Comparison of ENCODE assay signal across 8 cellular contexts in the genomic region with DNA sequence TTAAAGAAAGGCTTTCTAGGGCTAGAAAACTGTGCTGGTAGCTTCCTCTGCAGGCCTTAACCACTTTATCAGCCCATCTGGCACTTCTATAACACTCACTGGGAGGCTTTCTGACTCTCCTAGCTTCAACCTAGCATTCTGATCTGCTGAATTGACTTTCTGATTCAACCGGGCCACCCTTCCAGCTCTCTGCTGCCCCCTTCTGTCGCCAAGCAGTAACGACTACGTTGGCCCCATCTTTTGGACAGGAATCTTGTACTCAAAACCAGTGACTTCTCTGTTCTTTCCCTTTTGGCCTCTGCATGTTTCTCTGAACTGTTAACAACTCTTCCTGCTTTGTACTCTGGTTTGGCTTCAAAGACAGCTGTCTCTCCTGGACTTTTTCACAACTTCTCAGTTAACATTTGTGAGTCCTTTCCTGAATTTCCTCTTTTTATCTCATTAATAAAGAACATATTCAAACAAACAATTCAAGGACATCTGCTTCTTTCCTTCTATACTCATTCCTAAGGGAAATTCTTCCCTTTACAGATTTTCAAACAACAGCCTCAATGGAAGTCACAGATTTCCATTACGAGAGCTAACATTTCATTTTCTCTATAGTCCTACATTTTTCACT. TPM values are rescaled to one million over a fixed set of nuclear protein-coding genes. Genes with fewer than 3 reads are reported as not detected.
DNase-seq lines count a peak whose midpoint lies in the region; ATAC-seq and FAIRE-seq lines count a peak whose summit lies in the region.

No MANE protein-coding gene starts in this region.

- H2AFZ ChIP-seq in Karpas-422 (ENCODE audit: low read length) = no peak overlapping the region
- H2AFZ ChIP-seq in trophoblast cell (ENCODE audit: insufficient read depth, low read length, poor library complexity) = no peak overlapping the region

- H3K9ac ChIP-seq in Karpas-422 (ENCODE audit: low read length) (no peak overlapping the region), trophoblast cell (ENCODE audit: low read length) (no peak overlapping the region)

- peak; percentile 90 for ATAC-seq in GM21723 (IDR thresholded peaks at IDR 0.05; ENCODE audit: unreplicated experiment)

- no peak overlapping the region for H4K91ac ChIP-seq in trophoblast cell (ENCODE audit: low read depth, low read length)

- no peak overlapping the region for H3K23ac ChIP-seq in trophoblast cell (ENCODE audit: low read length)

- H4K8ac ChIP-seq in trophoblast cell (ENCODE audit: low read depth, low read length) = no peak overlapping the region

- H2AK5ac ChIP-seq in trophoblast cell (ENCODE audit: low read length) = no peak overlapping the region

- no CpG with 5 or more reads among the region's 5 CpGs for WGBS in trophoblast cell (ENCODE audit: extremely low coverage, insufficient coverage, insufficient read length)

- no peaks in the 10 kb centered on the region for H3K27me3 ChIP-seq in Karpas-422 (ENCODE audit: low read length)
- H3K27me3 ChIP-seq in trophoblast cell (ENCODE audit: insufficient read depth, low read length) = peaks cover 5% of the 10 kb centered on the region

- H3K4me2 ChIP-seq in Karpas-422 (ENCODE audit: low read depth, low read length, poor library complexity, severe bottlenecking) (no peak overlapping the region), trophoblast cell (ENCODE audit: low read length) (no peak overlapping the region)

- H3K79me2 ChIP-seq in Karpas-422 (ENCODE audit: low read length) = no peaks in the 10 kb centered on the region
- no peaks in the 10 kb centered on the region for H3K79me2 ChIP-seq in trophoblast cell (ENCODE audit: control insufficient read depth, insufficient read depth, low read length, poor library complexity)

- no peak overlapping the region for H2BK5ac ChIP-seq in trophoblast cell (ENCODE audit: low read depth, low read length, poor library complexity)

- H3K4me1 ChIP-seq in Karpas-422 (ENCODE audit: low read length) (no peaks in the 10 kb centered on the region), trophoblast cell (ENCODE audit: control insufficient read depth in 1 of 2, insufficient read depth in 2 of 2, low read length in 2 of 2) (no peaks in the 10 kb centered on the region)

- no peak overlapping the region for H2BK120ac ChIP-seq in trophoblast cell (ENCODE audit: insufficient read depth, low read length, poor library complexity)

- H3K36me3 ChIP-seq in Karpas-422 (ENCODE audit: insufficient read depth, low read length) (no peaks in the 10 kb centered on the region), trophoblast cell (ENCODE audit: control insufficient read depth in 1 of 2, insufficient read depth in 2 of 2, low read length in 2 of 2) (no peaks in the 10 kb centered on the region)

- no peaks in the 10 kb centered on the region for H3K9me2 ChIP-seq in Karpas-422 (replicated peaks; ENCODE audit: insufficient read depth, low read length)

- no peak overlapping the region for H3K4ac ChIP-seq in trophoblast cell (ENCODE audit: low read depth, low read length)

- H4K20me1 ChIP-seq in Karpas-422 (ENCODE audit: insufficient read depth, low read depth, low read length) = no peaks in the 10 kb centered on the region

- H3K4me3 ChIP-seq in Karpas-422 (ENCODE audit: low read length) (no peak overlapping the region), trophoblast cell (ENCODE audit: low read depth, low read length) (no peak overlapping the region)

- peak; percentile 76 for DNase-seq in ELR (ENCODE audit: low read depth)
- peak; percentile 87 for DNase-seq in Karpas-422
- peak; percentile 26 for DNase-seq in SHP77 treated with DMSO at 0.1 percent for 48 hours (lab: John Stamatoyannopoulos, UW)
- DNase-seq in activated gamma-delta T cell treated with anti-CD3 and anti-CD28 coated beads, Interleukin-2, amount 50 U/mL, for 16 hours (ENCODE audit: low read depth) = peak; percentile 39
- DNase-seq in germinal center (ENCODE audit: low spot score) = peak; percentile 67
- DNase-seq in trophoblast cell = peak; percentile 76 to 87
- DNase-seq in urothelium cell line (ENCODE audit: low spot score) = peak; percentile 72

- H2BK12ac ChIP-seq in trophoblast cell (ENCODE audit: low read length) = no peak overlapping the region

- peak; percentile 50 for FAIRE-seq in urothelium cell line (lab: Jason Lieb, UNC)

- H3K27ac ChIP-seq in Karpas-422 (ENCODE audit: low read length) = no peak overlapping the region
- H3K27ac ChIP-seq in trophoblast cell (ENCODE audit: low read depth, low read length) = no peak overlapping the region

- H4K12ac ChIP-seq in trophoblast cell (ENCODE audit: low read depth, low read length) = no peak overlapping the region

- H3K9me3 ChIP-seq in Karpas-422 (ENCODE audit: low read length) (no peaks in the 10 kb centered on the region), trophoblast cell (ENCODE audit: insufficient read depth, low read depth, low read length) (no peaks in the 10 kb centered on the region)

- no peak overlapping the region for H3K14ac ChIP-seq in trophoblast cell (ENCODE audit: low read length)

- no peak overlapping the region for H3K18ac ChIP-seq in trophoblast cell (ENCODE audit: low read length)

- no peaks in the 10 kb centered on the region for H3K79me1 ChIP-seq in trophoblast cell (ENCODE audit: low read length)

RNA-seq across cellular contexts. Expression of gene FAM135A, which starts 43.9 kb away (rescaled TPM):
- 52.9 and 83.0 TPM in 2 replicates for total RNA-seq in Karpas-422 (2014; rRNA removed; shearing (Covaris generic); ENCODE audit: low replicate concordance)
- polyA plus RNA-seq in trophoblast cell (2013) = 24.8 and 24.9 TPM in 2 replicates

Comparison
In these comparisons a context has a peak if more than half of its experiments do, and no peak if none do; other contexts are left out.
1. DNase-seq: peak in every context shown above with its lines; median percentile 87 in Karpas-422; 82 in trophoblast cell; 76 in ELR; 72 in urothelium cell line; 67 in germinal center; 39 in activated gamma-delta T cell treated with anti-CD3 and anti-CD28 coated beads, Interleukin-2, amount 50 U/mL, for 16 hours; 26 in SHP77 treated with DMSO at 0.1 percent for 48 hours.